Comparison of ENCODE assay signal across 20 cellular contexts in the genomic region with DNA sequence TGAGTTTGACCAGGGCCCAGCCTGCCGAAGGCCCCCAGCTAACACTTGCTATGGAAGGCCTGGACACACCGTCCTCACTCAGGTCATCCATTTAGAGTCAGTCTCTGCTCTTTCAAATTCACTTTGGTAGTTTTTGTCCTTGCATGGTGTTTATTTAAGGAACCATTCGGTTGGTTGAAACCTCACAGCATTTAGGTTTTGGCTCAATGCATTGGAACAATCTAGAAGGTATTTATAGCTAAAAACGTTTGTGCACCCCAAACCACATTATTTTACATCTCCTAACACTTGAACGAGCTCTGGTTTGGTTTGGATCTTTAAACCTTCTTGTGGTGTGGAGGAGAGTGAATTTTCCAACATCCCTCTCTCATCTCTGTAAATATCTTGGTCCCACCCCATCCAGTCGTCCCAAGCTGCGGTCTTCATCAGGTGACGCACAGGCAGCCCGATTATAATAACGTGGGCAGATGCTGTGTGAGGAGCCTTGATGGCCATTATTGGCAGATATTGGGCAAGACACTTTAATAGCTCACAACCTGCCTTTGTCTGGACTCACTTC.
"Had no signal": no experiment of that assay in that cellular context is flagged by ENCODE, and none has a peak within 500 bp of the region (broad histone marks: within the 10 kb centered on the region; RNA-seq: fewer than 3 reads in every experiment).

No MANE protein-coding gene starts in this region.

- H3K9me3 Mint-ChIP-seq: activated T-helper 17 cell treated with anti-CD3 and anti-CD28 coated beads, Interleukin-2, amount 50 U/mL, for 72 hours had no signal

- H3K27ac Mint-ChIP-seq: activated naive CD4-positive, alpha-beta T cell treated with anti-CD3 and anti-CD28 coated beads, Interleukin-2, amount 50 U/mL, for 72 hours; activated T-helper 17 cell treated with anti-CD3 and anti-CD28 coated beads, Interleukin-2, amount 50 U/mL, for 72 hours; stimulated activated effector memory CD8-positive, alpha-beta T cell treated with anti-CD3 and anti-CD28 coated beads, Interleukin-12 subunit alpha, Interleukin-12 subunit beta, amount 100 ng/mL, for 72 hours had no signal

- H3K4me3 Mint-ChIP-seq: activated CD4-positive, alpha-beta T cell treated with anti-CD3 and anti-CD28 coated beads, Interleukin-2, amount 10 ng/mL, durations not matched to agents 7 days and 5 days; activated T-helper 17 cell treated with anti-CD3 and anti-CD28 coated beads, Interleukin-2, amount 50 U/mL, for 72 hours; stimulated activated effector memory CD8-positive, alpha-beta T cell treated with anti-CD3 and anti-CD28 coated beads, Interleukin-12 subunit alpha, Interleukin-12 subunit beta, amount 100 ng/mL, for 72 hours had no signal

- H3K27me3 Mint-ChIP-seq: activated T-helper 17 cell treated with anti-CD3 and anti-CD28 coated beads, Interleukin-2, amount 50 U/mL, for 72 hours had no signal

- H3K36me3 Mint-ChIP-seq: stimulated activated effector memory CD8-positive, alpha-beta T cell treated with anti-CD3 and anti-CD28 coated beads, Interleukin-12 subunit alpha, Interleukin-12 subunit beta, amount 100 ng/mL, for 72 hours had no signal

- H3K27ac ChIP-seq: ascending aorta, brain microvascular endothelial cell, foreskin keratinocyte, right lobe of liver, skin epidermis, transverse colon had no signal

- ATAC-seq: activated CD4-positive, CD25-positive, alpha-beta regulatory T cell treated with anti-CD3 and anti-CD28 coated beads, Interleukin-2, amount 50 U/mL, for 24 hours; activated naive CD4-positive, alpha-beta T cell treated with anti-CD3 and anti-CD28 coated beads, Interleukin-2, amount 50 U/mL, for 72 hours; activated T-helper 17 cell treated with anti-CD3 and anti-CD28 coated beads, Interleukin-2, amount 50 U/mL, for 72 hours; foreskin keratinocyte; left colon; mucosa of descending colon; right lobe of liver; stimulated activated effector memory CD8-positive, alpha-beta T cell treated with anti-CD3 and anti-CD28 coated beads, Interleukin-12 subunit alpha, Interleukin-12 subunit beta, amount 100 ng/mL, for 72 hours had no signal

- H3K9me3 ChIP-seq: ascending aorta, mucosa of descending colon, right lobe of liver, transverse colon had no signal

- H3K36me3 ChIP-seq: ascending aorta, brain microvascular endothelial cell, right lobe of liver, transverse colon had no signal

- H3K27me3 ChIP-seq: ascending aorta, brain microvascular endothelial cell, right lobe of liver, transverse colon had no signal

- H3K4me1 ChIP-seq: ascending aorta, foreskin keratinocyte, right lobe of liver, transverse colon had no signal

- DNase-seq: activated CD4-positive, alpha-beta T cell treated with anti-CD3 and anti-CD28 coated beads, Interleukin-2, amount 10 ng/mL, durations not matched to agents 7 days and 5 days; activated T-cell treated with anti-CD3 and anti-CD28 coated beads, Interleukin-2, amount 50 U/mL, for 1 hour; brain microvascular endothelial cell; caudate nucleus; effector memory CD4-positive, alpha-beta T cell; foreskin keratinocyte; left colon; mesendoderm; mucosa of descending colon; nucleus accumbens; posterior cingulate gyrus; right lobe of liver; stimulated activated CD4-positive, alpha-beta T cell treated with anti-CD3 and anti-CD28 coated beads, Interleukin-2, amount 100 ng/mL, for 24 hours; transverse colon had no signal

- H3K4me3 ChIP-seq: ascending aorta, mucosa of descending colon, right lobe of liver, skin epidermis, transverse colon had no signal
